Comparison of ENCODE assay signal across 18 cellular contexts in genomic region chr15:84846269-84846668, GRCh38. TPM values are rescaled to one million over a fixed set of nuclear protein-coding genes. Genes with fewer than 3 reads are reported as not detected.
"Had no signal": no experiment of that assay in that cellular context is flagged by ENCODE, and none has a peak within 500 bp of the region (broad histone marks: within the 10 kb centered on the region; RNA-seq: fewer than 3 reads in every experiment).

No MANE protein-coding gene starts in this region.

- H3K27me3 Mint-ChIP-seq: progenitor cell of endocrine pancreas; stimulated activated naive CD8-positive, alpha-beta T cell treated with anti-CD3 and anti-CD28 coated beads, Interleukin-15, amount 100 ng/mL, for 72 hours had no signal

- H3K4me3 ChIP-seq: coronary artery, esophagus squamous epithelium, hepatocyte, mucosa of descending colon, suprapubic skin, transverse colon had no signal

- DNase-seq: esophagus squamous epithelium had no signal

- H3K27ac ChIP-seq: coronary artery, hepatocyte, neutrophil, parathyroid adenoma, suprapubic skin had no signal

- ATAC-seq: stimulated activated naive CD8-positive, alpha-beta T cell treated with anti-CD3 and anti-CD28 coated beads, Interleukin-15, amount 100 ng/mL, for 72 hours had no signal

- H3K27ac Mint-ChIP-seq: mesothelial cell of epicardium; naive B cell; natural killer cell treated with Interleukin-12 subunit alpha and Interleukin-12 subunit beta and Interleukin-15 and Interleukin-18, amount 100 ng/mL, for 72 hours; stimulated activated naive CD8-positive, alpha-beta T cell treated with anti-CD3 and anti-CD28 coated beads, Interleukin-15, amount 100 ng/mL, for 72 hours had no signal

- H3K4me1 Mint-ChIP-seq: mesothelial cell of epicardium; naive B cell; neural crest cell; stimulated activated naive CD8-positive, alpha-beta T cell treated with anti-CD3 and anti-CD28 coated beads, Interleukin-15, amount 100 ng/mL, for 72 hours had no signal

- H3K4me1 ChIP-seq: esophagus squamous epithelium had no signal

- H3K9me3 ChIP-seq: neutrophil, transverse colon had no signal

- H3K4me3 Mint-ChIP-seq: mesothelial cell of epicardium; naive B cell; natural killer cell treated with Interleukin-12 subunit alpha and Interleukin-12 subunit beta and Interleukin-15 and Interleukin-18, amount 100 ng/mL, for 72 hours; neural crest cell; stimulated activated naive CD8-positive, alpha-beta T cell treated with anti-CD3 and anti-CD28 coated beads, Interleukin-15, amount 100 ng/mL, for 72 hours had no signal

- H3K27me3 ChIP-seq: esophagus squamous epithelium, hepatocyte, neutrophil, suprapubic skin, transverse colon had no signal

- H3K36me3 ChIP-seq: esophagus squamous epithelium, neutrophil, suprapubic skin, transverse colon had no signal

RNA-seq across cellular contexts. Expression of gene SLC28A1, which starts 38.2 kb away (rescaled TPM):
- total RNA-seq: dermis blood vessel endothelial cell; esophagus squamous epithelium; lower leg skin; lung microvascular endothelial cell; mucosa of descending colon; natural killer cell treated with Interleukin-12 subunit alpha and Interleukin-12 subunit beta and Interleukin-15 and Interleukin-18, amount 100 ng/mL, for 72 hours; neural crest cell; osteoblast; progenitor cell of endocrine pancreas; suprapubic skin; transverse colon had no signal
